8 cellular contexts compared by ENCODE assay signal in the genomic region with DNA sequence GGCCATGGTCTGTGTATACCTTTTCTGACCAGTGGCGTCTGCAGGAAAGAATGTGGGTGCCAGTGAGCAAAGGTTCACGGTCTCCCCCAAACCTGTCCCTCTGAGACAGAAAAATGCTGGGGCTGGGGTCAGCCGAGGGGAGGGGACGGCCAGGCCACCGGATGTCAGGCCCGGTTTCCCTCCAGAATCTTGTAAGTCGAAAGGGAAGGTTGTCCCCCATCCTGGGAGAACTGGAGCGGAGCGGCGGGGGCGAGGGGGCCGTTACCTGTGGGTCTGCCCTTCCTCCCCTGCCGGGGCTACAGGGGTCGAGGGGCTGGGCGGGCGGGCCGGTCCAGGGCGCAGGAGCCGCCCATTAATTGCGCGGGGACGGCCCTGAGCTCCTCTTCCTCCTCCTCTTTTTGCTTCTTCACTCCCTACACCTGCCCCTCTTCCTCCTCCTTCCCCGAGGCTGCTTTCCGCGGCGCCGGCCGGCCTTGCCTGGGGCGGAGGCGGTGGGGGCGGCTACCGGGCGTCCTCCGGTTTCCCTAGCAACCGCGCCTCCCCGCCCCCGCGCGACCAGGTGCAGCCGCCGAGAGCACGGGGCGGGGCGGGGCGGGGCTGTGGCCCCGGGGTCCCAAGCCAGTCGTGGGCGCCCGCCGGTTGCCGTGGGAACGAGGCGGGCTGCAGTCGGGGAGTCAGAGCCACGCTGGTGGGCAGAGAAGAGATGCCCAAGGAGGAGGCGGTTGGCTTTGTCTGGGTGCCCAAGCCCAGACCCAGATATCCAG.
DNase-seq lines count a peak whose midpoint lies in the region; ATAC-seq lines count a peak whose summit lies in the region.

A gene with protein sequence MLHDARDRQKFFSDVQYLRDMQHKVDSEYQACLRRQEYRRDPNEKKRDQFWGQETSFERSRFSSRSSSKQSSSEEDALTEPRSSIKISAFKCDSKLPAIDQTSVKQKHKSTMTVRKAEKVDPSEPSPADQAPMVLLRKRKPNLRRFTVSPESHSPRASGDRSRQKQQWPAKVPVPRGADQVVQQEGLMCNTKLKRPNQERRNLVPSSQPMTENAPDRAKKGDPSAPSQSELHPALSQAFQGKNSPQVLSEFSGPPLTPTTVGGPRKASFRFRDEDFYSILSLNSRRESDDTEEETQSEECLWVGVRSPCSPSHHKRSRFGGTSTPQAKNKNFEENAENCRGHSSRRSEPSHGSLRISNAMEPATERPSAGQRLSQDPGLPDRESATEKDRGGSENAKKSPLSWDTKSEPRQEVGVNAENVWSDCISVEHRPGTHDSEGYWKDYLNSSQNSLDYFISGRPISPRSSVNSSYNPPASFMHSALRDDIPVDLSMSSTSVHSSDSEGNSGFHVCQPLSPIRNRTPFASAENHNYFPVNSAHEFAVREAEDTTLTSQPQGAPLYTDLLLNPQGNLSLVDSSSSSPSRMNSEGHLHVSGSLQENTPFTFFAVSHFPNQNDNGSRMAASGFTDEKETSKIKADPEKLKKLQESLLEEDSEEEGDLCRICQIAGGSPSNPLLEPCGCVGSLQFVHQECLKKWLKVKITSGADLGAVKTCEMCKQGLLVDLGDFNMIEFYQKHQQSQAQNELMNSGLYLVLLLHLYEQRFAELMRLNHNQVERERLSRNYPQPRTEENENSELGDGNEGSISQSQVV (minus strand): TSS at position 503 of the 764 bp plus-strand sequence. CDS start 6,579 bp downstream, outside the sequence.

- DNase-seq in DMS53 (lab: John Stamatoyannopoulos, UW) = peak; percentile 95
- peak; percentile 70 for DNase-seq in NCI-H146 treated with DMSO at 0.1 percent for 48 hours (lab: John Stamatoyannopoulos, UW; ENCODE audit: unreplicated experiment)
- peak; percentile 5 for DNase-seq in activated gamma-delta T cell treated with anti-CD3 and anti-CD28 coated beads, Interleukin-2, amount 50 U/mL, for 16 hours (ENCODE audit: low read depth)
- peak; percentile 89 for DNase-seq in iPS-NIHi7 (ENCODE audit: extremely low spot score)
- DNase-seq in stimulated activated CD8-positive, alpha-beta memory T cell treated with anti-CD3 and anti-CD28 coated beads, Interleukin-15, amount 100 ng/mL, for 48 hours (ENCODE audit: low read depth in 2 of 2) = peak; percentile 22 to 24

- ATAC-seq in HG03460 (IDR thresholded peaks at IDR 0.05; ENCODE audit: unreplicated experiment) = no peak
- no peak for ATAC-seq in GM19395 (IDR thresholded peaks at IDR 0.05; ENCODE audit: unreplicated experiment)
- no peak for ATAC-seq in HG02759 (IDR thresholded peaks at IDR 0.05; ENCODE audit: unreplicated experiment)

Comparison
In these comparisons a context has a peak if more than half of its experiments do, and no peak if none do; other contexts are left out.
1. DNase-seq: peak in every context shown above with its lines; median percentile 95 in DMS53; 89 in iPS-NIHi7; 70 in NCI-H146 treated with DMSO at 0.1 percent for 48 hours; 23 in stimulated activated CD8-positive, alpha-beta memory T cell treated with anti-CD3 and anti-CD28 coated beads, Interleukin-15, amount 100 ng/mL, for 48 hours; 5 in activated gamma-delta T cell treated with anti-CD3 and anti-CD28 coated beads, Interleukin-2, amount 50 U/mL, for 16 hours.